Comparison of ENCODE assay signal across 22 cellular contexts in genomic region chr2:235083822-235084221, GRCh38.
DNase-seq lines count a peak whose midpoint lies in the region; FAIRE-seq and TF ChIP-seq lines count a peak whose summit lies in the region.
"Had no signal": no experiment of that assay in that cellular context is flagged by ENCODE, and none has a peak within 500 bp of the region (broad histone marks: within the 10 kb centered on the region; RNA-seq: fewer than 3 reads in every experiment).

No MANE protein-coding gene starts in this region.

- WGBS in GM23248 (ENCODE audit: low coverage in 1 of 2, low lambda C conversion rate in 2 of 2, missing lambda C conversion rate in 2 of 2), 2 experiments = 43 to 46% methylated on average over 3 of the region's 3 CpGs

- no peaks in the 10 kb centered on the region for H3K9me3 ChIP-seq in GM23248 (ENCODE audit: low read depth)
- H3K9me3 ChIP-seq: SJSA1 had no signal

- peak; percentile 32 for DNase-seq in GM13977 (ENCODE audit: low spot score)
- peak; percentile 19 for DNase-seq in GM23248
- peak; percentile 67 for DNase-seq in RCC 7860 (ENCODE audit: low spot score)
- DNase-seq in glomerular visceral epithelial cell (ENCODE audit: extremely low spot score) = peak; percentile 31
- no peak for DNase-seq in effector CD8-positive, alpha-beta T cell (lab: John Stamatoyannopoulos, UW)
- DNase-seq in NK-92 treated with Interleukin-12 subunit alpha and Interleukin-12 subunit beta, amount 100 ng/mL, for 24 hours (lab: John Stamatoyannopoulos, UW) = no peak
- no peak for DNase-seq in DMS 273 (lab: John Stamatoyannopoulos, UW; ENCODE audit: unreplicated experiment)
- no peak for DNase-seq in activated T-cell treated with anti-CD3 and anti-CD28 coated beads, Interleukin-2, amount 50 U/mL, for 48 hours
- DNase-seq: AML-193, C1 segment of cervical spinal cord, Calu3, IMR-90, NCI-H1105, NCI-H2029 treated with DMSO at 0.1 percent for 48 hours, NCI-H2171 treated with DMSO at 0.1 percent for 48 hours, NCI-H524 treated with DMSO at 0.1 percent for 48 hours, NCI-H82, OCI-M1, T-helper 1 cell had no signal

- H3K9ac ChIP-seq in GM23248 = no peak overlapping the region
- H3K9ac ChIP-seq: KMS-11 had no signal

- no peak overlapping the region for H3K27ac ChIP-seq in GM23248
- H3K27ac ChIP-seq: KMS-11, SJSA1 had no signal

- H2AFZ ChIP-seq in GM23248 = no peak overlapping the region

- peaks cover 21% of the 10 kb centered on the region for H3F3A ChIP-seq in GM23248 (ENCODE audit: insufficient read depth)

- in situ Hi-C loops in GM13977 (cut with MboI; ENCODE audit: low pct_unique_long_range_greater_than_20kb, low sequenced_read_pairs, unreplicated experiment) = no loop called here
- in situ Hi-C loops in GM23248 (cut with MboI) = no loop called here

- H3K36me3 ChIP-seq in GM23248 (ENCODE audit: low read depth) = no peaks in the 10 kb centered on the region
- H3K36me3 ChIP-seq: SJSA1 had no signal

- no peak overlapping the region for H3K4me3 ChIP-seq in GM23248
- H3K4me3 ChIP-seq: SJSA1 had no signal

- no peak for TF ChIP-seq CTCF in GM13977 (IDR thresholded peaks at IDR 0.05; ENCODE audit: extremely low read depth, insufficient read depth, missing control alignments)

- no peaks in the 10 kb centered on the region for H3K9me2 ChIP-seq in GM23248 (ENCODE audit: insufficient read depth)

- no peaks in the 10 kb centered on the region for H3K79me2 ChIP-seq in GM23248 (ENCODE audit: insufficient read depth)

- no peak overlapping the region for H3K4me2 ChIP-seq in GM23248 (ENCODE audit: unreplicated experiment)
- H3K4me2 ChIP-seq: KMS-11 had no signal

- no peaks in the 10 kb centered on the region for H4K20me1 ChIP-seq in GM23248 (ENCODE audit: insufficient read depth)

- H3K4me1 ChIP-seq in GM23248 (ENCODE audit: insufficient read depth) = peaks cover 14% of the 10 kb centered on the region

- no peak for FAIRE-seq in RCC 7860 (lab: Jason Lieb, UNC)
- FAIRE-seq: G401.6 had no signal

- H3K27me3 ChIP-seq in GM23248 (replicated peaks; ENCODE audit: insufficient read depth) = no peaks in the 10 kb centered on the region
- H3K27me3 ChIP-seq: SJSA1 had no signal

Comparison
In these comparisons a context has a peak if more than half of its experiments do, and no peak if none do; other contexts are left out.
1. DNase-seq: peak in GM13977 (single experiment), GM23248 (single experiment), RCC 7860 (single experiment) and glomerular visceral epithelial cell (single experiment); none in effector CD8-positive, alpha-beta T cell (single experiment), NK-92 treated with Interleukin-12 subunit alpha and Interleukin-12 subunit beta, amount 100 ng/mL, for 24 hours (single experiment), DMS 273 (single experiment) and activated T-cell treated with anti-CD3 and anti-CD28 coated beads, Interleukin-2, amount 50 U/mL, for 48 hours (0 of 2).